ENCODE assay signal across 18 cellular contexts in genomic region chr17:65009848-65010247, GRCh38.
"Had no signal": no experiment of that assay in that cellular context is flagged by ENCODE, and none has a peak within 500 bp of the region (broad histone marks: within the 10 kb centered on the region; RNA-seq: fewer than 3 reads in every experiment).

No MANE protein-coding gene starts in this region.

- H3K9me3 ChIP-seq: lower lobe of right lung, prostate gland had no signal

- DNase-seq: activated CD4-positive, alpha-beta T cell treated with anti-CD3 and anti-CD28 coated beads, Interleukin-2, amount 10 ng/mL, durations not matched to agents 24 days and 14 days; activated effector memory CD4-positive, alpha-beta T cell treated with Interleukin-2 at 50 U/mL for 16 hours; amygdala; cerebellar nuclear complex; dermis blood vessel endothelial cell; glutamatergic neuron; lower lobe of right lung; naive thymus-derived CD4-positive, alpha-beta T cell; stimulated activated CD4-positive, alpha-beta T cell treated with anti-CD3 and anti-CD28 coated beads, Interleukin-2, amount 100 ng/mL, for 24 hours; stimulated activated naive CD4-positive, alpha-beta T cell; substantia nigra; T-helper 1 cell; trophoblast cell had no signal

- H3K27ac ChIP-seq: lower lobe of right lung, prostate gland had no signal

- H3K27ac Mint-ChIP-seq: activated CD4-positive, alpha-beta T cell treated with anti-CD3 and anti-CD28 coated beads, Interleukin-2, amount 10 ng/mL, durations not matched to agents 24 days and 14 days; activated naive CD8-positive, alpha-beta T cell; WTC11 had no signal

- H3K4me3 Mint-ChIP-seq: activated CD4-positive, alpha-beta T cell treated with anti-CD3 and anti-CD28 coated beads, Interleukin-2, amount 10 ng/mL, durations not matched to agents 24 days and 14 days; activated naive CD8-positive, alpha-beta T cell; brain; naive thymus-derived CD4-positive, alpha-beta T cell; WTC11 had no signal

- H3K27me3 Mint-ChIP-seq: activated CD4-positive, alpha-beta T cell treated with anti-CD3 and anti-CD28 coated beads, Interleukin-2, amount 10 ng/mL, durations not matched to agents 24 days and 14 days; activated naive CD8-positive, alpha-beta T cell; brain; naive thymus-derived CD4-positive, alpha-beta T cell had no signal

- H3K9me3 Mint-ChIP-seq: activated CD4-positive, alpha-beta T cell treated with anti-CD3 and anti-CD28 coated beads, Interleukin-2, amount 10 ng/mL, durations not matched to agents 24 days and 14 days; brain; naive thymus-derived CD4-positive, alpha-beta T cell; WTC11 had no signal

- ATAC-seq: lower lobe of right lung; naive thymus-derived CD4-positive, alpha-beta T cell; sciatic nerve; WTC11 had no signal

- H3K4me3 ChIP-seq: lower lobe of right lung, prostate gland had no signal

- H3K36me3 ChIP-seq: prostate gland had no signal
